Comparison of ENCODE assay signal across 24 cellular contexts in the genomic region with DNA sequence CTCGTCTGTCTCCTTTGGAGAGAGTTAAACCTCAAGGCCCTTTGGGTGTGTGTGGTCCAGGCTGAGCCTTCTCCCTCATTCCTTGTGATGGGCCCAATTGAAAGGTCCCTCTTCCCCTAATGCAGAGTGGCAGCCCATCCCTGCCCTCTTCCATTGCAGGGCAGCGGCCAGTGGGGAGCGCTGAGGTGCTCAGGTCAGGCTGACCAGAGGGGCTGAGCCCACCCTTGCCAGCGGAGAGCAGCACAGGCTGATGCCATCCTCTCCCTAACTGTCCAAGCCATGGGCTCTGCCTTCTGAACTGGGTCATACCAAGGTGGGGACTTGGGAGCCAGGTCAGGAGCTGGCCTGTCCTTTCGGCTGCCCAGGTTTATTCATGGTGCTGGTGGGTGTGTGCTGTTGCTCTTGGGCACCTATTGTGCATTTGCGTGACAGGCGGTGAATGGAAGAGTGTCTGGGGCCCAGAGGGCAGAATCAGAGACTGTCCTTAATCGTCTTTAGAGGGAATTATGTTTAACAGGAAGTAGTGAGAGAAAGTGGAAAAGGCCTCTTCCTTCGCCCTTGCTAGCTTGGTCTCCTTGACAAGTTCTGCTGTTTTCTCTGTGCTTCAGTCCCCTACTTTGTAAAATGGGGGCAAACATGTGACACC.
DNase-seq lines count a peak whose midpoint lies in the region; ATAC-seq and TF ChIP-seq lines count a peak whose summit lies in the region.
"Had no signal": no experiment of that assay in that cellular context is flagged by ENCODE, and none has a peak within 500 bp of the region (broad histone marks: within the 10 kb centered on the region; RNA-seq: fewer than 3 reads in every experiment).

No MANE protein-coding gene starts in this region.

- no peaks in the 10 kb centered on the region for H3K27me3 Mint-ChIP-seq in activated naive CD8-positive, alpha-beta T cell treated with anti-CD3 and anti-CD28 coated beads, Interleukin-2, amount 50 U/mL, for 24 hours
- no peaks in the 10 kb centered on the region for H3K27me3 Mint-ChIP-seq in activated naive CD8-positive, alpha-beta T cell treated with anti-CD3 and anti-CD28 coated beads for 36 hours
- H3K27me3 Mint-ChIP-seq in T-helper 17 cell: no peaks in the 10 kb centered on the region
- H3K27me3 Mint-ChIP-seq in nephron (ENCODE audit: low read depth): no peaks in the 10 kb centered on the region
- no peaks in the 10 kb centered on the region for H3K27me3 Mint-ChIP-seq in stimulated activated naive B cell treated with anti-CD40 and anti-IgM and Interleukin-4, amounts not matched to agents 10 μg/mL and 1 μg/mL and 100 μg/mL, for 72 hours
- H3K27me3 Mint-ChIP-seq: effector memory CD8-positive, alpha-beta T cell had no signal

- peaks cover 23% of the 10 kb centered on the region for H3K36me3 Mint-ChIP-seq in activated naive CD8-positive, alpha-beta T cell treated with anti-CD3 and anti-CD28 coated beads, Interleukin-2, amount 50 U/mL, for 24 hours (ENCODE audit: low read depth)
- peaks cover 33% of the 10 kb centered on the region for H3K36me3 Mint-ChIP-seq in activated naive CD8-positive, alpha-beta T cell treated with anti-CD3 and anti-CD28 coated beads for 36 hours
- H3K36me3 Mint-ChIP-seq in T-helper 17 cell (ENCODE audit: low read depth): no peaks in the 10 kb centered on the region
- H3K36me3 Mint-ChIP-seq in nephron (ENCODE audit: low read depth): peaks cover 33% of the 10 kb centered on the region
- peaks cover 19 to 37% of the 10 kb centered on the region in 2 donors for H3K36me3 Mint-ChIP-seq in stimulated activated naive B cell treated with anti-CD40 and anti-IgM and Interleukin-4, amounts not matched to agents 10 μg/mL and 1 μg/mL and 100 μg/mL, for 72 hours
- H3K36me3 Mint-ChIP-seq: WTC11 had no signal

- H3K4me1 Mint-ChIP-seq in activated naive CD8-positive, alpha-beta T cell treated with anti-CD3 and anti-CD28 coated beads, Interleukin-2, amount 50 U/mL, for 24 hours: peaks cover 5% of the 10 kb centered on the region
- H3K4me1 Mint-ChIP-seq in activated naive CD8-positive, alpha-beta T cell treated with anti-CD3 and anti-CD28 coated beads for 36 hours: no peaks in the 10 kb centered on the region
- H3K4me1 Mint-ChIP-seq in T-helper 17 cell: peaks cover 9% of the 10 kb centered on the region
- peaks cover 51% of the 10 kb centered on the region for H3K4me1 Mint-ChIP-seq in nephron
- peaks cover 17 to 27% of the 10 kb centered on the region in 2 donors for H3K4me1 Mint-ChIP-seq in stimulated activated naive B cell treated with anti-CD40 and anti-IgM and Interleukin-4, amounts not matched to agents 10 μg/mL and 1 μg/mL and 100 μg/mL, for 72 hours
- H3K4me1 Mint-ChIP-seq: WTC11 had no signal

- H3K9me3 Mint-ChIP-seq in activated naive CD8-positive, alpha-beta T cell treated with anti-CD3 and anti-CD28 coated beads, Interleukin-2, amount 50 U/mL, for 24 hours: peaks cover 10% of the 10 kb centered on the region
- peaks cover 12% of the 10 kb centered on the region for H3K9me3 Mint-ChIP-seq in activated naive CD8-positive, alpha-beta T cell treated with anti-CD3 and anti-CD28 coated beads for 36 hours
- H3K9me3 Mint-ChIP-seq in nephron: no peaks in the 10 kb centered on the region
- peaks cover 0 to 4% of the 10 kb centered on the region in 2 donors for H3K9me3 Mint-ChIP-seq in stimulated activated naive B cell treated with anti-CD40 and anti-IgM and Interleukin-4, amounts not matched to agents 10 μg/mL and 1 μg/mL and 100 μg/mL, for 72 hours
- H3K9me3 Mint-ChIP-seq: effector memory CD8-positive, alpha-beta T cell; WTC11 had no signal

- no peak overlapping the region for H3K4me3 Mint-ChIP-seq in activated naive CD8-positive, alpha-beta T cell treated with anti-CD3 and anti-CD28 coated beads, Interleukin-2, amount 50 U/mL, for 24 hours
- H3K4me3 Mint-ChIP-seq in activated naive CD8-positive, alpha-beta T cell treated with anti-CD3 and anti-CD28 coated beads for 36 hours: no peak overlapping the region
- H3K4me3 Mint-ChIP-seq in T-helper 17 cell (no peak overlapping the region), nephron (no peak overlapping the region)
- no peak overlapping the region for H3K4me3 Mint-ChIP-seq in stimulated activated naive B cell treated with anti-CD40 and anti-IgM and Interleukin-4, amounts not matched to agents 10 μg/mL and 1 μg/mL and 100 μg/mL, for 72 hours
- H3K4me3 Mint-ChIP-seq: effector memory CD8-positive, alpha-beta T cell; WTC11 had no signal

- H3K27ac Mint-ChIP-seq in activated naive CD8-positive, alpha-beta T cell treated with anti-CD3 and anti-CD28 coated beads, Interleukin-2, amount 50 U/mL, for 24 hours: peak overlapping the region; percentile 33
- no peak overlapping the region for H3K27ac Mint-ChIP-seq in activated naive CD8-positive, alpha-beta T cell treated with anti-CD3 and anti-CD28 coated beads for 36 hours
- H3K27ac Mint-ChIP-seq in T-helper 17 cell (peak overlapping the region; percentile 68), nephron (peak overlapping the region; percentile 48 to 80 (median 68))
- peak overlapping the region; percentile 56 for H3K27ac Mint-ChIP-seq in stimulated activated naive B cell treated with anti-CD40 and anti-IgM and Interleukin-4, amounts not matched to agents 10 μg/mL and 1 μg/mL and 100 μg/mL, for 72 hours
- H3K27ac Mint-ChIP-seq: WTC11 had no signal

- no peaks in the 10 kb centered on the region for H3K9me3 ChIP-seq in T-helper 17 cell (ENCODE audit: control insufficient read depth, low read length, poor library complexity, severe bottlenecking)
- H3K9me3 ChIP-seq: BE2C, HAP-1, uterus had no signal

- TF ChIP-seq CTCF in nephron (IDR thresholded peaks at IDR 0.05; ENCODE audit: unreplicated experiment in 3 of 3): no peak

- no peak for DNase-seq in activated naive CD8-positive, alpha-beta T cell treated with anti-CD3 and anti-CD28 coated beads, Interleukin-2, amount 50 U/mL, for 24 hours
- no peak for DNase-seq in activated naive CD8-positive, alpha-beta T cell treated with anti-CD3 and anti-CD28 coated beads for 36 hours
- DNase-seq in T-helper 17 cell: no peak
- no peak for DNase-seq in stimulated activated naive B cell treated with anti-CD40 and anti-IgM and Interleukin-4, amounts not matched to agents 10 μg/mL and 1 μg/mL and 100 μg/mL, for 72 hours
- no peak for DNase-seq in NCI-H524 (lab: John Stamatoyannopoulos, UW)
- no peak for DNase-seq in activated CD4-positive, alpha-beta T cell treated with anti-CD3 and anti-CD28 coated beads for 1 hour
- DNase-seq: activated CD4-positive, alpha-beta T cell treated with anti-CD3 and anti-CD28 coated beads, Interleukin-2, amount 50 U/mL, for 48 hours; activated gamma-delta T cell treated with Interleukin-2 at 50 U/mL for 16 hours; BE2C; COR-L47; DND-41; effector memory CD8-positive, alpha-beta T cell; foreskin melanocyte; mesendoderm; NCI-H1694 treated with DMSO at 0.1 percent for 48 hours; NCI-H748 treated with DMSO at 0.1 percent for 48 hours; T-helper 9 cell; uterus had no signal

- ATAC-seq in activated naive CD8-positive, alpha-beta T cell treated with anti-CD3 and anti-CD28 coated beads, Interleukin-2, amount 50 U/mL, for 24 hours: no peak
- ATAC-seq in T-helper 17 cell: no peak
- ATAC-seq in stimulated activated naive B cell treated with anti-CD40 and anti-IgM and Interleukin-4, amounts not matched to agents 10 μg/mL and 1 μg/mL and 100 μg/mL, for 72 hours (replicated peaks): no peak
- no peak for ATAC-seq in GM18870 (IDR thresholded peaks at IDR 0.05; ENCODE audit: unreplicated experiment)
- ATAC-seq: effector memory CD8-positive, alpha-beta T cell; left colon; SK-N-SH treated with all-trans-retinoic acid at 6 μM for 48 hours; WTC11 had no signal
